In genomic region chr11:63766501-63767270, GRCh38 we compare ENCODE assay signal across 8 cellular contexts. TPM values are rescaled to one million over a fixed set of nuclear protein-coding genes. Genes with fewer than 3 reads are reported as not detected.
A peak's percentile ranks its signal among the peaks of the same experiment; 100 is the strongest.
DNase-seq lines count a peak whose midpoint lies in the region; TF ChIP-seq lines count a peak whose summit lies in the region.

No MANE protein-coding gene starts in this region.

- no peaks in the 10 kb centered on the region for H3K36me3 ChIP-seq in left ventricle myocardium inferior
- H3K36me3 ChIP-seq in brain microvascular endothelial cell (replicated peaks) = peaks cover 10% of the 10 kb centered on the region
- H3K36me3 ChIP-seq in mesodermal cell (ENCODE audit: control insufficient read depth, insufficient read depth, low read length) = peaks cover 32% of the 10 kb centered on the region

- WGBS in mesodermal cell (ENCODE audit: insufficient coverage in 2 of 2), 2 experiments = 72 to 73% methylated on average over 4 to 6 of the region's 8 CpGs

- DNase-seq in left ventricle myocardium inferior = no peak
- DNase-seq in cardiac septum (ENCODE audit: low spot score) = no peak
- DNase-seq in brain microvascular endothelial cell = no peak
- DNase-seq in stimulated activated naive CD4-positive, alpha-beta T cell (lab: John Stamatoyannopoulos, UW) = no peak
- DNase-seq in MV-4-11 (lab: John Stamatoyannopoulos, UW) = no peak
- DNase-seq in NCI-H2081 (lab: John Stamatoyannopoulos, UW) = no peak
- no peak for DNase-seq in NCI-H2171 (lab: John Stamatoyannopoulos, UW)

- H3K9me3 ChIP-seq in left ventricle myocardium inferior (replicated peaks) (no peaks in the 10 kb centered on the region), mesodermal cell (ENCODE audit: control insufficient read depth, low read length) (no peaks in the 10 kb centered on the region)

- H3K27ac ChIP-seq in left ventricle myocardium inferior (replicated peaks) (peak overlapping the region; percentile 91), brain microvascular endothelial cell (no peak overlapping the region), mesodermal cell (ENCODE audit: low read depth, low read length, severe bottlenecking) (peak overlapping the region; percentile 41)

- H3K27me3 ChIP-seq in left ventricle myocardium inferior (ENCODE audit: low read depth) (no peaks in the 10 kb centered on the region), brain microvascular endothelial cell (replicated peaks) (no peaks in the 10 kb centered on the region)

- H3K4me3 ChIP-seq in left ventricle myocardium inferior (peak overlapping the region; percentile 95), brain microvascular endothelial cell (ENCODE audit: low read depth, low read length) (peak overlapping the region; percentile 72), mesodermal cell (ENCODE audit: extremely low read depth, insufficient read depth, low read length, poor library complexity, severe bottlenecking) (peak overlapping the region; percentile 88)

- intact Hi-C loops in left ventricle myocardium inferior (cut with micrococcal nuclease) (no loop called here), cardiac septum (cut with DNase I) (loop anchor here (5.0 to 10.0 kb wide), 3 partner anchors 46 to 378 kb away; partner anchors contain the start of genes NAA40 and SPINDOC)

- in situ Hi-C loops in brain microvascular endothelial cell (cut with HindIII; ENCODE audit: low pct_ligation_motif_present, low sequenced_read_pairs) = no loop called here

- TF ChIP-seq CTCF in left ventricle myocardium inferior (IDR thresholded peaks at IDR 0.05; ENCODE audit: borderline replicate concordance) (no peak), brain microvascular endothelial cell (IDR thresholded peaks at IDR 0.05; ENCODE audit: low read depth, low read length, missing control alignments) (no peak)

- H3K4me1 ChIP-seq in left ventricle myocardium inferior (peaks cover 76% of the 10 kb centered on the region), mesodermal cell (ENCODE audit: control insufficient read depth, insufficient read depth, low read length, poor library complexity, severe bottlenecking) (peaks cover 43% of the 10 kb centered on the region)

RNA-seq across cellular contexts. Expression of gene ZFTA, which starts 1.9 kb away (rescaled TPM):
- total RNA-seq in left ventricle myocardium inferior = 11.5 TPM
- 14.3 TPM for total RNA-seq in cardiac septum
- 18.4 TPM for polyA plus RNA-seq in mesodermal cell (2013, experiment 1 of 2)
- 14.6 TPM for polyA plus RNA-seq in mesodermal cell (2013, experiment 2 of 2)

RNA-seq across cellular contexts. Expression of gene SPINDOC, which starts 46.6 kb away (rescaled TPM):
- total RNA-seq in left ventricle myocardium inferior (14.0 TPM), cardiac septum (14.0 TPM)
- 69.9 TPM for polyA plus RNA-seq in mesodermal cell (2013, experiment 1 of 2)
- 52.9 TPM for polyA plus RNA-seq in mesodermal cell (2013, experiment 2 of 2)
